ENCODE assay signal across 28 cellular contexts in the genomic region with DNA sequence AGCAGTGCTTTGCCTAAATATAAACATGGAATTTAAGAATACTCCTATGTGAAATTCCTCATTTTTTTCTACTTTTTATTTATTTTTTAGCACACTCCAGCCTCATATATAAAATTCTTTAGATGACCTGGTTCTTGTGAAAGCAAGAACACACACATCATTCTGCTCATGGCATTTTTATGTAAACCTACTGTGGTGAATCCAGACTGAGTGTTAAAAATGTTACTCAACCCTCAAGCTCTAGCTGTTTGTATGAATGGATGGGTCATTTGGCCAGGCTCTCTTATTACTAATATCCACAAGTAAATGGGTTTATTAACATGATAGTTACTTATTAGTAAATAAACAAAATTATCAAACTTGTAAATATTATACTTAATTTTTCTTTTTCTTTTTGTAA.
"Had no signal": no experiment of that assay in that cellular context is flagged by ENCODE, and none has a peak within 500 bp of the region (broad histone marks: within the 10 kb centered on the region; RNA-seq: fewer than 3 reads in every experiment).

No MANE protein-coding gene starts in this region.

- H3K36me3 ChIP-seq: cardiac muscle cell, heart right ventricle, left ventricle myocardium inferior, neutrophil, right lobe of liver, transverse colon, WERI-Rb-1 had no signal

- H3K9me3 ChIP-seq: heart right ventricle, left ventricle myocardium inferior, neutrophil, right lobe of liver, testis, transverse colon had no signal

- H3K9me3 Mint-ChIP-seq: activated naive CD4-positive, alpha-beta T cell treated with anti-CD3 and anti-CD28 coated beads, Interleukin-2, amount 10 ng/mL, durations not matched to agents 7 days and 5 days; activated naive CD8-positive, alpha-beta T cell treated with anti-CD3 and anti-CD28 coated beads, Interleukin-2, amount 10 ng/mL, durations not matched to agents 7 days and 5 days; nephron progenitor cell had no signal

- H3K4me3 ChIP-seq: cardiac muscle cell, heart right ventricle, left ventricle myocardium inferior, lung, right lobe of liver, testis, transverse colon had no signal

- H3K36me3 Mint-ChIP-seq: activated naive CD4-positive, alpha-beta T cell treated with anti-CD3 and anti-CD28 coated beads, Interleukin-2, amount 10 ng/mL, durations not matched to agents 7 days and 5 days; activated naive CD8-positive, alpha-beta T cell treated with anti-CD3 and anti-CD28 coated beads, Interleukin-2, amount 10 ng/mL, durations not matched to agents 7 days and 5 days; naive B cell had no signal

- H3K27me3 Mint-ChIP-seq: activated naive CD4-positive, alpha-beta T cell treated with anti-CD3 and anti-CD28 coated beads, Interleukin-2, amount 10 ng/mL, durations not matched to agents 7 days and 5 days; effector memory CD8-positive, alpha-beta T cell had no signal

- FAIRE-seq: TTC549 had no signal

- H3K4me1 ChIP-seq: right lobe of liver, transverse colon had no signal

- H3K4me3 Mint-ChIP-seq: activated naive CD4-positive, alpha-beta T cell treated with anti-CD3 and anti-CD28 coated beads, Interleukin-2, amount 10 ng/mL, durations not matched to agents 7 days and 5 days; activated naive CD8-positive, alpha-beta T cell treated with anti-CD3 and anti-CD28 coated beads, Interleukin-2, amount 10 ng/mL, durations not matched to agents 7 days and 5 days; activated T-helper 1 cell treated with anti-CD3 and anti-CD28 coated beads, Interleukin-12 subunit alpha, Interleukin-12 subunit beta, Interleukin-2, Interleukin-4 antibody, amounts not matched to agents 30 ng/mL and 10 ng/mL and 1 ng/mL, durations not matched to agents 14 hours and 24 hours and 36 hours; effector memory CD8-positive, alpha-beta T cell; naive B cell; nephron progenitor cell had no signal

- H3K27ac Mint-ChIP-seq: activated naive CD4-positive, alpha-beta T cell treated with anti-CD3 and anti-CD28 coated beads, Interleukin-2, amount 10 ng/mL, durations not matched to agents 7 days and 5 days; activated naive CD8-positive, alpha-beta T cell treated with anti-CD3 and anti-CD28 coated beads, Interleukin-2, amount 10 ng/mL, durations not matched to agents 7 days and 5 days; activated T-helper 1 cell treated with anti-CD3 and anti-CD28 coated beads, Interleukin-12 subunit alpha, Interleukin-12 subunit beta, Interleukin-2, Interleukin-4 antibody, amounts not matched to agents 30 ng/mL and 10 ng/mL and 1 ng/mL, durations not matched to agents 14 hours and 24 hours and 36 hours; effector memory CD8-positive, alpha-beta T cell; naive B cell; nephron progenitor cell had no signal

- H3K27ac ChIP-seq: cardiac muscle cell, heart right ventricle, left ventricle myocardium inferior, neutrophil, right lobe of liver, testis, transverse colon, WERI-Rb-1 had no signal

- DNase-seq: activated CD4-positive, alpha-beta T cell treated with anti-CD3 and anti-CD28 coated beads for 48 hours; activated CD4-positive, alpha-beta T cell treated with anti-CD3 and anti-CD28 coated beads, Interleukin-2, amount 50 U/mL, for 48 hours; activated CD8-positive, alpha-beta memory T cell treated with anti-CD3 and anti-CD28 coated beads for 24 hours; activated gamma-delta T cell; activated naive CD4-positive, alpha-beta T cell treated with anti-CD3 and anti-CD28 coated beads, Interleukin-2, amount 10 ng/mL, durations not matched to agents 7 days and 5 days; activated naive CD8-positive, alpha-beta T cell treated with anti-CD3 and anti-CD28 coated beads, Interleukin-2, amount 10 ng/mL, durations not matched to agents 7 days and 5 days; activated T-cell treated with anti-CD3 and anti-CD28 coated beads, Interleukin-2, amount 50 U/mL, for 1 hour; amygdala; cortex of kidney; effector memory CD8-positive, alpha-beta T cell; foreskin melanocyte; heart right ventricle; left ventricle myocardium inferior; naive B cell; nephron progenitor cell; right lobe of liver; stimulated activated CD4-positive, alpha-beta T cell treated with anti-CD3 and anti-CD28 coated beads, Interleukin-2, amount 100 ng/mL, for 48 hours; stimulated activated naive CD8-positive, alpha-beta T cell treated with anti-CD3 and anti-CD28 coated beads, Interleukin-15, Interleukin-2, amounts not matched to agents 100 U/mL and 50 U/mL, for 24 hours; T-helper 9 cell; testis; transverse colon; WERI-Rb-1 had no signal

- ATAC-seq: activated CD4-positive, CD25-positive, alpha-beta regulatory T cell treated with anti-CD3 and anti-CD28 coated beads, Interleukin-2, amount 50 U/mL, for 24 hours; effector memory CD8-positive, alpha-beta T cell; heart right ventricle; right lobe of liver; stimulated activated naive CD8-positive, alpha-beta T cell treated with anti-CD3 and anti-CD28 coated beads, Interleukin-15, Interleukin-2, amounts not matched to agents 100 U/mL and 50 U/mL, for 24 hours had no signal

- H3K27me3 ChIP-seq: cardiac muscle cell, heart right ventricle, neutrophil, right lobe of liver, testis, transverse colon had no signal

- H3K4me1 Mint-ChIP-seq: activated naive CD4-positive, alpha-beta T cell treated with anti-CD3 and anti-CD28 coated beads, Interleukin-2, amount 10 ng/mL, durations not matched to agents 7 days and 5 days; activated naive CD8-positive, alpha-beta T cell treated with anti-CD3 and anti-CD28 coated beads, Interleukin-2, amount 10 ng/mL, durations not matched to agents 7 days and 5 days; naive B cell; nephron progenitor cell had no signal
